17 cellular contexts compared by ENCODE assay signal in the genomic region with DNA sequence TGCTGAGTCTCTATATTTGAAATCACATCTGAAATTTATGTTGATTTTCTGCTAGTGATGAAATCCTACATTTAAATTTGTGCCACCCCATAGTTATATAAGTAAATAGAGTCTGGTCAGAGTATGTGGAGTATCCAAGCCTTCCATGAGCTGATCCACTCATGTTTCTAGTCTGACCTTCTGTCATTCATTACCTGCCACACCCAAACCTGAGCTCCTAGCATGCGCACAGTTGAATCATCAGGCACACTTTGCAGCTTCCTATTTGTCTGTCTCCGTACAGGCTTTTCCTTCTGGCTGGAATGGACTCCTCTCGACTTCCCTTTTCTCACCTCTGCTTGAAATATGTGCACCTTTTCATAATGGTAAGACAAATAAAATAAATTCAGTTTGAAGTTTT. TPM values are rescaled to one million over a fixed set of nuclear protein-coding genes. Genes with fewer than 3 reads are reported as not detected.
A peak's percentile ranks its signal among the peaks of the same experiment; 100 is the strongest.
DNase-seq lines count a peak whose midpoint lies in the region; ATAC-seq and TF ChIP-seq lines count a peak whose summit lies in the region.
"Had no signal": no experiment of that assay in that cellular context is flagged by ENCODE, and none has a peak within 500 bp of the region (broad histone marks: within the 10 kb centered on the region; RNA-seq: fewer than 3 reads in every experiment).

No MANE protein-coding gene starts in this region.

- intact Hi-C loops in IMR-90 (cut with micrococcal nuclease), result no loop called here

- H3K56ac ChIP-seq in IMR-90 (ENCODE audit: extremely low read depth, insufficient read depth, low read length), result no peak overlapping the region

- H3K36me3 ChIP-seq in IMR-90 (ENCODE audit: control insufficient read depth, insufficient read depth, low read length), result no peaks in the 10 kb centered on the region
- H3K36me3 ChIP-seq: BE2C had no signal

- TF ChIP-seq POLR2A in IMR-90 (IDR thresholded peaks at IDR 0.05; ENCODE audit: low read depth, low read length), result no peak

- no peak overlapping the region for H3K23ac ChIP-seq in IMR-90 (ENCODE audit: low read depth, low read length)

- H3K4me3 ChIP-seq in IMR-90 (ENCODE audit: insufficient read depth, low read depth, low read length), result no peak overlapping the region
- H3K4me3 ChIP-seq: GM23338 had no signal

- H2AFZ ChIP-seq in IMR-90 (replicated peaks; ENCODE audit: low read length, poor library complexity), result no peak overlapping the region
- H2AFZ ChIP-seq: GM23338 had no signal

- no peak overlapping the region for H2AK9ac ChIP-seq in IMR-90 (replicated peaks; ENCODE audit: low read depth, low read length, poor library complexity)

- no peak overlapping the region for H2BK5ac ChIP-seq in IMR-90 (ENCODE audit: low read depth, low read length, poor library complexity, severe bottlenecking)

- H3K4me3 Mint-ChIP-seq in nephron progenitor cell, result no peak overlapping the region
- H3K4me3 Mint-ChIP-seq: CD4-positive, CD25-positive, alpha-beta regulatory T cell; CD8-positive, alpha-beta memory T cell; GM23338; IgD-negative memory B cell had no signal

- H4K8ac ChIP-seq in IMR-90 (ENCODE audit: low read depth in 2 of 2, low read length in 2 of 2), result no peak overlapping the region

- H3K9me1 ChIP-seq in IMR-90 (ENCODE audit: insufficient read depth, low read length), result no peaks in the 10 kb centered on the region

- ATAC-seq in IMR-90 (ENCODE audit: low read depth), result no peak
- peak; percentile 69 for ATAC-seq in esophagus mucosa
- ATAC-seq: GM23338 had no signal

- H3K27ac ChIP-seq in IMR-90 (ENCODE audit: insufficient read depth, low read length) (no peak overlapping the region), RWPE1 (no peak overlapping the region)
- H3K27ac ChIP-seq: HL-60 had no signal

- no peaks in the 10 kb centered on the region for H3K36me3 Mint-ChIP-seq in nephron progenitor cell (ENCODE audit: low read depth)
- H3K36me3 Mint-ChIP-seq: CD4-positive, CD25-positive, alpha-beta regulatory T cell; CD8-positive, alpha-beta memory T cell; IgD-negative memory B cell had no signal

- no peak overlapping the region for H3K18ac ChIP-seq in IMR-90 (ENCODE audit: low read depth, low read length)

- no peak overlapping the region for H3K14ac ChIP-seq in IMR-90 (replicated peaks; ENCODE audit: low read depth, low read length)

- DNase-seq in IMR-90 (no peak), RWPE1 (ENCODE audit: low spot score) (peak; percentile 14), nephron progenitor cell (no peak), MV-4-11 (lab: John Stamatoyannopoulos, UW) (no peak), cerebellum (ENCODE audit: low spot score) (no peak)
- no peak for DNase-seq in activated effector memory CD4-positive, alpha-beta T cell treated with anti-CD3 and anti-CD28 coated beads, Interleukin-2, amount 50 U/mL, for 16 hours
- DNase-seq: ACHN; BE2C; C1 segment of cervical spinal cord; CD4-positive, CD25-positive, alpha-beta regulatory T cell; CD8-positive, alpha-beta memory T cell; COR-L47; HCEC 1CT had no signal

- H3K79me1 ChIP-seq in IMR-90 (ENCODE audit: low read depth in 1 of 2, low read length in 2 of 2), result no peaks in the 10 kb centered on the region

- H3K9me3 ChIP-seq in IMR-90 (ENCODE audit: control insufficient read depth, insufficient read depth, low read length), result no peaks in the 10 kb centered on the region
- H3K9me3 ChIP-seq: BE2C had no signal

- no CpG with 5 or more reads among the region's 3 CpGs for WGBS in IMR-90 (ENCODE audit: extremely low coverage in 2 of 2, insufficient read length in 1 of 2), 2 experiments

- POLR2A ChIA-PET in IMR-90 (lab: Charles Lee; ENCODE audit: unreplicated experiment) (no interaction called here), RWPE1 (lab: Yijun Ruan, JAX; ENCODE audit: low non-redundant PET) (no interaction called here)

- no peak overlapping the region for H3K4me2 ChIP-seq in IMR-90 (ENCODE audit: low read depth, low read length)
- H3K4me2 ChIP-seq: GM23338 had no signal

- dilution Hi-C loops in IMR-90 (cut with HindIII; ENCODE audit: low sequenced_read_pairs, unreplicated experiment), result no loop called here

- CTCF ChIA-PET in IMR-90 (lab: Yijun Ruan, JAX) (no interaction called here), RWPE1 (lab: Yijun Ruan, JAX) (interaction anchor here (0.6 kb wide), 1 partner anchor 12 kb away, joined by 4 read pairs; no protein-coding TSS in a partner anchor)

- peaks cover 67% of the 10 kb centered on the region for H3K4me1 Mint-ChIP-seq in nephron progenitor cell
- H3K4me1 Mint-ChIP-seq: CD4-positive, CD25-positive, alpha-beta regulatory T cell; CD8-positive, alpha-beta memory T cell; GM23338; IgD-negative memory B cell had no signal

- no peak overlapping the region for H3K9ac ChIP-seq in IMR-90 (ENCODE audit: low read depth, low read length)

- BruUV-seq in IMR-90 (replicated peaks; lab: Mats Ljungman, UMichigan), result no TSS peak

- H2BK120ac ChIP-seq in IMR-90 (ENCODE audit: low read depth, low read length), result no peak overlapping the region

- in situ Hi-C loops in IMR-90 (cut with MboI; ENCODE audit: low sequenced_read_pairs), result no loop called here

- peak overlapping the region; percentile 23; the same call in 1 of the 2 replicates for H3K4ac ChIP-seq in IMR-90 (ENCODE audit: low read depth, low read length)

- H4K20me1 ChIP-seq in IMR-90 (ENCODE audit: insufficient read depth, low read length), result no peaks in the 10 kb centered on the region

- H2BK20ac ChIP-seq in IMR-90 (ENCODE audit: low read depth, low read length), result no peak overlapping the region

- H3K27me3 ChIP-seq in IMR-90 (ENCODE audit: control insufficient read depth, insufficient read depth, low read length), result no peaks in the 10 kb centered on the region
- H3K27me3 ChIP-seq: BE2C had no signal

- H3K9me3 Mint-ChIP-seq in nephron progenitor cell, result peaks cover 5% of the 10 kb centered on the region
- H3K9me3 Mint-ChIP-seq: GM23338 had no signal

- H4K91ac ChIP-seq in IMR-90 (ENCODE audit: insufficient read depth, low read depth, low read length), result no peak overlapping the region

- peak overlapping the region; percentile 25 for H3K27ac Mint-ChIP-seq in nephron progenitor cell
- H3K27ac Mint-ChIP-seq: CD4-positive, CD25-positive, alpha-beta regulatory T cell; CD8-positive, alpha-beta memory T cell; GM23338; IgD-negative memory B cell had no signal

- no peaks in the 10 kb centered on the region for H3K27me3 Mint-ChIP-seq in nephron progenitor cell (ENCODE audit: low read depth, poor library complexity)
- H3K27me3 Mint-ChIP-seq: CD4-positive, CD25-positive, alpha-beta regulatory T cell; IgD-negative memory B cell had no signal

- TF ChIP-seq CTCF in IMR-90 (conservative IDR thresholded peaks at IDR 0.05; ENCODE audit: low read depth, low read length) (no peak), RWPE1 (conservative IDR thresholded peaks at IDR 0.05; ENCODE audit: low read depth) (no peak), nephron progenitor cell (IDR thresholded peaks at IDR 0.05) (no peak)

- H2BK15ac ChIP-seq in IMR-90 (ENCODE audit: low read depth, low read length), result no peak overlapping the region

- H2AK5ac ChIP-seq in IMR-90 (ENCODE audit: low read depth, low read length), result no peak overlapping the region

- H4K5ac ChIP-seq in IMR-90 (ENCODE audit: low read depth, low read length), result no peak overlapping the region

- peaks cover 12% of the 10 kb centered on the region for H3K4me1 ChIP-seq in IMR-90 (ENCODE audit: control insufficient read depth, insufficient read depth, low read length)
- H3K4me1 ChIP-seq: BE2C had no signal

- no peak for TF ChIP-seq RAD21 in IMR-90 (IDR thresholded peaks at IDR 0.05; ENCODE audit: low read length)

TF ChIP-seq in IMR-90, 13 proteins besides CTCF, POLR2A, EP300 and RAD21:
- TF ChIP-seq USF2 (IDR thresholded peaks at IDR 0.05; ENCODE audit: low read depth, low read length), result no peak

RNA-seq across cellular contexts. Expression of gene LRIG3, which starts 45.3 kb away (rescaled TPM):
- total RNA-seq in IMR-90 (2012; rRNA removed) (63.9 and 71.2 TPM in 2 replicates), esophagus mucosa (28.2 TPM), cerebellum (48.6 TPM)
- polyA plus RNA-seq in IMR-90 (2012; rRNA removed), result 23.6 and 26.4 TPM in 2 replicates
- 17.8 and 17.9 TPM in 2 replicates for polyA plus RNA-seq in IMR-90 (2012; cell fraction: cytosol; rRNA removed)
- polyA plus RNA-seq in IMR-90 (2012; cell fraction: nucleus; rRNA removed; ENCODE audit: low replicate concordance), result 42.5 and 141 TPM in 2 replicates
- total RNA-seq: CD4-positive, CD25-positive, alpha-beta regulatory T cell had no signal
- polyA plus RNA-seq: CD4-positive, CD25-positive, alpha-beta regulatory T cell; CD8-positive, alpha-beta memory T cell; IgD-negative memory B cell had no signal
